Comparison of ENCODE assay signal across 16 cellular contexts in genomic region chr13:92950771-92951170, GRCh38.
A peak's percentile ranks its signal among the peaks of the same experiment; 100 is the strongest.
DNase-seq lines count a peak whose midpoint lies in the region; ATAC-seq and TF ChIP-seq lines count a peak whose summit lies in the region.
"Had no signal": no experiment of that assay in that cellular context is flagged by ENCODE, and none has a peak within 500 bp of the region (broad histone marks: within the 10 kb centered on the region; RNA-seq: fewer than 3 reads in every experiment).

No MANE protein-coding gene starts in this region.

- intact Hi-C loops in esophagus muscularis mucosa (cut with DNase I): no loop called here

- no peak overlapping the region for H3K23ac ChIP-seq in neuronal stem cell (ENCODE audit: low read depth, low read length, poor library complexity)

- H3K9ac ChIP-seq in neuronal stem cell (ENCODE audit: low read depth, low read length, poor library complexity): no peak overlapping the region
- H3K9ac ChIP-seq: GM23248 had no signal

- no peak overlapping the region for H2BK5ac ChIP-seq in neuronal stem cell (ENCODE audit: low read length)

- H3K14ac ChIP-seq in neuronal stem cell (ENCODE audit: low read length): no peak overlapping the region

- peak overlapping the region; percentile 62 for H3K27ac Mint-ChIP-seq in mesothelial cell of epicardium
- H3K27ac Mint-ChIP-seq: CD14-positive monocyte; CD4-positive, alpha-beta memory T cell had no signal

- no peaks in the 10 kb centered on the region for H3K36me3 ChIP-seq in neuronal stem cell (replicated peaks in 1 of 2; ENCODE audit: control insufficient read depth in 2 of 2, insufficient read depth in 2 of 2, low read length in 2 of 2)
- H3K36me3 ChIP-seq in esophagus muscularis mucosa: no peaks in the 10 kb centered on the region
- H3K36me3 ChIP-seq: HAP-1 had no signal

- DNase-seq in mesothelial cell of epicardium (ENCODE audit: low spot score in 2 of 2, unreplicated experiment in 2 of 2) (no peak), neuronal stem cell (ENCODE audit: low spot score) (no peak), esophagus muscularis mucosa (ENCODE audit: extremely low spot score) (no peak), SK-N-DZ (ENCODE audit: low spot score) (no peak)
- DNase-seq: AML-193; CD4-positive, alpha-beta memory T cell; DMS153; DMS79; GDM1; GM23248 had no signal

- WGBS in neuronal stem cell (ENCODE audit: extremely low coverage in 2 of 2, insufficient read length in 2 of 2, insufficient replicate concordance in 1 of 2), 2 donors: no CpG with 5 or more reads among the region's 2 CpGs
- WGBS in esophagus muscularis mucosa: 94% methylated on average over 2 of the region's 2 CpGs

- H3K4me3 Mint-ChIP-seq in mesothelial cell of epicardium: no peak overlapping the region
- H3K4me3 Mint-ChIP-seq: CD14-positive monocyte had no signal

- H4K8ac ChIP-seq in neuronal stem cell (ENCODE audit: low read depth, low read length): no peak overlapping the region

- H3K9me3 Mint-ChIP-seq in mesothelial cell of epicardium: no peaks in the 10 kb centered on the region

- no peak for TF ChIP-seq EP300 in esophagus muscularis mucosa (IDR thresholded peaks at IDR 0.05)

- H3K4me1 ChIP-seq in neuronal stem cell (ENCODE audit: control insufficient read depth in 2 of 2, insufficient read depth in 1 of 2, low read depth in 1 of 2, low read length in 2 of 2): peaks cover 0 to 6% of the 10 kb centered on the region in 2 donors
- H3K4me1 ChIP-seq in esophagus muscularis mucosa: no peaks in the 10 kb centered on the region
- H3K4me1 ChIP-seq: HAP-1 had no signal

- no peak overlapping the region for H2BK15ac ChIP-seq in neuronal stem cell (ENCODE audit: low read length)

- no peaks in the 10 kb centered on the region for H3K27me3 ChIP-seq in neuronal stem cell (ENCODE audit: control insufficient read depth in 3 of 3, insufficient read depth in 3 of 3, low read depth in 1 of 3, low read length in 3 of 3)
- no peaks in the 10 kb centered on the region for H3K27me3 ChIP-seq in esophagus muscularis mucosa

- H3K36me3 Mint-ChIP-seq in mesothelial cell of epicardium: no peaks in the 10 kb centered on the region
- H3K36me3 Mint-ChIP-seq: CD14-positive monocyte; CD4-positive, alpha-beta memory T cell had no signal

- no peaks in the 10 kb centered on the region for H3K79me1 ChIP-seq in neuronal stem cell (ENCODE audit: low read depth, low read length)

- H3K4me3 ChIP-seq in neuronal stem cell (ENCODE audit: low read length in 2 of 2) (no peak overlapping the region), esophagus muscularis mucosa (no peak overlapping the region)
- H3K4me3 ChIP-seq: GM23248, HAP-1, K562 had no signal

- peaks cover 23% of the 10 kb centered on the region for H3K4me1 Mint-ChIP-seq in mesothelial cell of epicardium
- H3K4me1 Mint-ChIP-seq: CD14-positive monocyte; CD4-positive, alpha-beta memory T cell had no signal

- no peaks in the 10 kb centered on the region for H3K9me3 ChIP-seq in neuronal stem cell (replicated peaks in 1 of 2; ENCODE audit: control insufficient read depth in 2 of 2, insufficient read depth in 1 of 2, low read depth in 1 of 2, low read length in 2 of 2)
- no peaks in the 10 kb centered on the region for H3K9me3 ChIP-seq in esophagus muscularis mucosa
- H3K9me3 ChIP-seq: HAP-1 had no signal

- H2BK12ac ChIP-seq in neuronal stem cell (ENCODE audit: low read length): no peak overlapping the region

- H2AK5ac ChIP-seq in neuronal stem cell (ENCODE audit: low read depth, low read length): no peak overlapping the region

- no peak for TF ChIP-seq POLR2A in esophagus muscularis mucosa (IDR thresholded peaks at IDR 0.05; ENCODE audit: low read depth)

- H3K27ac ChIP-seq in 22Rv1: peak overlapping the region; percentile 32
- peak overlapping the region; percentile 61; the same call in 1 of the 2 replicates for H3K27ac ChIP-seq in C4-2B
- no peak overlapping the region for H3K27ac ChIP-seq in neuronal stem cell (replicated peaks; ENCODE audit: low read length)
- no peak overlapping the region for H3K27ac ChIP-seq in esophagus muscularis mucosa (replicated peaks in 1 of 4)
- H3K27ac ChIP-seq: GM23248 had no signal

- TF ChIP-seq CTCF in 22Rv1 (IDR thresholded peaks at IDR 0.05): no peak
- no peak for TF ChIP-seq CTCF in C4-2B (conservative IDR thresholded peaks at IDR 0.05)
- TF ChIP-seq CTCF in mesothelial cell of epicardium (IDR thresholded peaks at IDR 0.05; ENCODE audit: unreplicated experiment): no peak
- TF ChIP-seq CTCF in esophagus muscularis mucosa (IDR thresholded peaks at IDR 0.05): no peak

- H4K91ac ChIP-seq in neuronal stem cell (ENCODE audit: low read depth, low read length, poor library complexity): no peak overlapping the region

- no peak overlapping the region for H3K4me2 ChIP-seq in neuronal stem cell (ENCODE audit: insufficient read depth, low read length, poor library complexity, severe bottlenecking)

- H3K4ac ChIP-seq in neuronal stem cell (ENCODE audit: low read length): no peak overlapping the region

- ATAC-seq in GM21360 (IDR thresholded peaks at IDR 0.05; ENCODE audit: unreplicated experiment): no peak
- ATAC-seq: K562 had no signal

- peak overlapping the region; percentile 26 for H2AFZ ChIP-seq in neuronal stem cell (ENCODE audit: low read length)
- H2AFZ ChIP-seq: GM23248 had no signal

- H2BK120ac ChIP-seq in neuronal stem cell (ENCODE audit: low read depth, low read length): no peak overlapping the region

- H3K27me3 Mint-ChIP-seq in mesothelial cell of epicardium (ENCODE audit: low read depth): no peaks in the 10 kb centered on the region
- H3K27me3 Mint-ChIP-seq: CD4-positive, alpha-beta memory T cell had no signal

- H3K18ac ChIP-seq in neuronal stem cell (ENCODE audit: low read length): no peak overlapping the region

Comparison
In these comparisons a context has a peak if more than half of its experiments do, and no peak if none do; other contexts are left out.
1. H3K27ac ChIP-seq: peak in 22Rv1 (single experiment) and C4-2B (single experiment); none in neuronal stem cell (single experiment) and esophagus muscularis mucosa (0 of 4).